In the genomic region with DNA sequence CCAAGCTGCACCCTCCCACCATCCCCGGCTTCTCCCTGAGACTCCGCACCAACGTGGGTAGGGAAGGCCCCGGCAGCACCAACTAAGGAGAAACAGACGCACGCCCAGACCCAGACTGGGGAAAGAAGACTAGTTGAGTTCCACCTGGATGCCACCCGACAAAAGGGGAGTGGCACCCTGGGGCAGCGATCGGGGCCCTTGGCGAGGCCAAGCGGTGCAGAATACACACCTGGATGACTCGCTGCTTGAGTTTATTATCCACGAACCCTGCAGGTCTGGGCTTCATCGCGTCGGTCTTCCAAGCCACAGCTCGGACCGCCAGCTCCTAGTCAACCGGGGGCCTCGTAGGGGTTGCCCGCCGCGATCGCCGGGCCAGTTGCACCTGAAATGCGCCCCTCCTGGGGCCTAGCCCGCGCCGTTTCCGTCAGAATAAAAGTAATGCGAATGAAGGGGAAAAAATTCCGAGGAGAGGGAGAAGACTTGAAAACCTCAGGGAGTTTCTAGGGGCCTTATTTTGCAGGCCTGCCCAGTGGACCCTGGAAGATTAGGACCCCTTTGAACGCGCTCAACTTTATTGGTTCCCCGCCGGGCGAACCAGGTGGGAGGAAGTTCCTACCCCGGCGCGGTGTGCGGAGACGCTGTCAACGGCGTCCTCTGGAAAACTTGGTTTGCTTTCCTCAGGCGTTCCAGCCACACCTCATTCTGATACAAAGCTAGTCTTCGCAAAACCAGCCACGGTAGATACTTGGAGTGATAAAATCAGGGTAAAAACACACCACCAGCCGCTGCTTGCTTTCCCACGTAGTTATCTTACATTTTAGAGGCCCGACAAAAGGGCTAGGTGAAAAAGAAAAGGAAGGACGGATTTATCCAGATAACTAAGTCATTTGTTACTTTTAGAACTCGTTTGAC, we compare ENCODE assay signal across 8 cellular contexts. TPM values are rescaled to one million over a fixed set of nuclear protein-coding genes. Genes with fewer than 3 reads are reported as not detected.
DNase-seq lines count a peak whose midpoint lies in the region; ATAC-seq and TF ChIP-seq lines count a peak whose summit lies in the region.

Gene NVL, minus strand, starts transcription at position 331 of the 912 bp plus-strand sequence. Its CDS starts 45 bp downstream, at position 286.

- peak within 1 kb of the TSS; percentile 94 for H3K4me3 ChIP-seq in epithelial cell of esophagus (ENCODE audit: low read length)
- H3K4me3 ChIP-seq in mononuclear cell (ENCODE audit: low read length), result peak within 1 kb of the TSS; percentile 95

- peaks cover 34% of the 10 kb centered on the region for H3K4me1 ChIP-seq in mononuclear cell (ENCODE audit: insufficient read depth, low read length)

- no peak for TF ChIP-seq RAD21 in Ishikawa (IDR thresholded peaks at IDR 0.05; ENCODE audit: low read depth)

- DNase-seq in DMS153 (lab: John Stamatoyannopoulos, UW) (peak; percentile 85), OCI-M2 (lab: John Stamatoyannopoulos, UW; ENCODE audit: unreplicated experiment) (peak; percentile 59), activated T-cell treated with anti-CD3 and anti-CD28 coated beads for 24 hours (ENCODE audit: low read depth) (peak; percentile 76), epithelial cell of esophagus (ENCODE audit: low read depth) (peak; percentile 94)
- peak; percentile 55 to 69 for DNase-seq in stimulated activated CD8-positive, alpha-beta memory T cell treated with anti-CD3 and anti-CD28 coated beads, Interleukin-2, amount 100 ng/mL, for 48 hours (ENCODE audit: low read depth in 2 of 2)

- no peaks in the 10 kb centered on the region for H3K27me3 ChIP-seq in mononuclear cell (ENCODE audit: insufficient read depth, low read length)

- ATAC-seq in GM21576 (IDR thresholded peaks at IDR 0.05; ENCODE audit: unreplicated experiment), result peak; percentile 74

- TF ChIP-seq CTCF in epithelial cell of esophagus (IDR thresholded peaks at IDR 0.05; ENCODE audit: insufficient read depth, low read depth, low read length, missing control alignments), result peak; percentile 0

- H3K9me3 ChIP-seq in mononuclear cell (ENCODE audit: low read depth, low read length), result no peaks in the 10 kb centered on the region

- TF ChIP-seq EP300 in Ishikawa (IDR thresholded peaks at IDR 0.05; ENCODE audit: borderline replicate concordance), result no peak

TF ChIP-seq in Ishikawa, 13 proteins besides CTCF, POLR2A, EP300 and RAD21:
- TF ChIP-seq CREB1 (IDR thresholded peaks at IDR 0.05; ENCODE audit: low read depth) (no peak), FOXM1 (IDR thresholded peaks at IDR 0.05; ENCODE audit: borderline replicate concordance, low read depth) (peak; percentile 62), TAF1 (IDR thresholded peaks at IDR 0.05; ENCODE audit: low read depth) (peak; percentile 70), USF1 (IDR thresholded peaks at IDR 0.05) (peak; percentile 28; the same call in 1 of the 2 replicates), TCF12 (IDR thresholded peaks at IDR 0.05; ENCODE audit: low read depth) (no peak; the same call in 1 of the 2 replicates), TEAD4 (IDR thresholded peaks at IDR 0.05) (no peak), MAX (IDR thresholded peaks at IDR 0.05) (peak; percentile 84), YY1 (IDR thresholded peaks at IDR 0.05; ENCODE audit: low read depth) (peak; percentile 28; the same call in 1 of the 2 replicates), REST (IDR thresholded peaks at IDR 0.05; ENCODE audit: low read depth) (0 out of 2 replicates have a peak, but pooled peaks have one; percentile 5)

RNA-seq across cellular contexts. Expression of gene NVL, which starts in this region (rescaled TPM):
- total RNA-seq in mononuclear cell, result 20.0 TPM

Comparison
In these comparisons a context has a peak if more than half of its experiments do, and no peak if none do; other contexts are left out.
1. Peak in every context shown above with its lines: DNase-seq, ATAC-seq and H3K4me3 ChIP-seq.